Comparison of ENCODE assay signal across 9 cellular contexts in genomic region chr10:79178614-79179403, GRCh38.
DNase-seq lines count a peak whose midpoint lies in the region; ATAC-seq and TF ChIP-seq lines count a peak whose summit lies in the region.
"Had no signal": no experiment of that assay in that cellular context is flagged by ENCODE, and none has a peak within 500 bp of the region (broad histone marks: within the 10 kb centered on the region; RNA-seq: fewer than 3 reads in every experiment).

No MANE protein-coding gene starts in this region.

- H2BK5ac ChIP-seq in trophoblast cell (ENCODE audit: low read depth, low read length, poor library complexity), result no peak overlapping the region

- CTCF ChIA-PET in CD8-positive, alpha-beta T cell (lab: Charles Lee), result interaction anchor here (5.8 kb wide), 1 partner anchor 17 kb away, joined by 32 read pairs; no protein-coding TSS in a partner anchor

- no peak overlapping the region for H4K12ac ChIP-seq in trophoblast cell (ENCODE audit: low read depth, low read length)

- no peak overlapping the region for H3K23ac ChIP-seq in trophoblast cell (ENCODE audit: low read length)

- intact Hi-C loops in CD8-positive, alpha-beta T cell (cut with DNase I, micrococcal nuclease), result no loop called here

- H3K4me3 ChIP-seq in fibroblast of mammary gland (ENCODE audit: control insufficient read depth, low read depth, low read length), result no peak overlapping the region
- H3K4me3 ChIP-seq in trophoblast cell (ENCODE audit: low read depth, low read length), result no peak overlapping the region
- H3K4me3 ChIP-seq in CD8-positive, alpha-beta T cell (ENCODE audit: low read depth, low read length), result no peak overlapping the region

- peaks cover 2% of the 10 kb centered on the region for H3K9me3 ChIP-seq in trophoblast cell (ENCODE audit: insufficient read depth, low read depth, low read length)
- no peaks in the 10 kb centered on the region for H3K9me3 ChIP-seq in CD8-positive, alpha-beta T cell (ENCODE audit: low read length)

- no peaks in the 10 kb centered on the region for H3K27me3 Mint-ChIP-seq in CD8-positive, alpha-beta T cell (ENCODE audit: low read depth)

- H3K79me1 ChIP-seq in trophoblast cell (ENCODE audit: low read length), result peaks cover 11% of the 10 kb centered on the region

- H3K36me3 ChIP-seq in trophoblast cell (ENCODE audit: control insufficient read depth in 1 of 2, insufficient read depth in 2 of 2, low read length in 2 of 2), result peaks cover 53 to 59% of the 10 kb centered on the region in 2 experiments
- no peaks in the 10 kb centered on the region for H3K36me3 ChIP-seq in CD8-positive, alpha-beta T cell (ENCODE audit: insufficient read depth, low read length)

- TF ChIP-seq CTCF in fibroblast of mammary gland (conservative IDR thresholded peaks at IDR 0.05; ENCODE audit: control insufficient read depth, insufficient read depth, low read depth, low read length), result no peak
- TF ChIP-seq CTCF in CD8-positive, alpha-beta T cell (IDR thresholded peaks at IDR 0.05), result no peak

- POLR2A ChIA-PET in CD8-positive, alpha-beta T cell (lab: Charles Lee), result no interaction called here

- H2AK5ac ChIP-seq in trophoblast cell (ENCODE audit: low read length), result no peak overlapping the region

- H3K4me1 Mint-ChIP-seq in CD8-positive, alpha-beta T cell (ENCODE audit: low read depth), result no peaks in the 10 kb centered on the region

- no peak overlapping the region for H4K91ac ChIP-seq in trophoblast cell (ENCODE audit: low read depth, low read length)

- H2BK12ac ChIP-seq in trophoblast cell (ENCODE audit: low read length), result no peak overlapping the region

- H3K36me3 Mint-ChIP-seq in CD8-positive, alpha-beta T cell, result no peaks in the 10 kb centered on the region

- H3K27ac Mint-ChIP-seq in CD8-positive, alpha-beta T cell, result no peak overlapping the region

- no peak for ATAC-seq in esophagus mucosa
- no peak for ATAC-seq in CD8-positive, alpha-beta T cell

- DNase-seq in GDM1 (lab: John Stamatoyannopoulos, UW) (peak; percentile 95), NCI-H446 (lab: John Stamatoyannopoulos, UW) (peak; percentile 66 to 80), fibroblast of mammary gland (ENCODE audit: low read depth) (peak; percentile 88), trophoblast cell (no peak), SW 1271 (lab: John Stamatoyannopoulos, UW) (no peak)
- DNase-seq in NK-92 treated with Interleukin-12 subunit alpha and Interleukin-12 subunit beta, amount 100 ng/mL, for 24 hours (lab: John Stamatoyannopoulos, UW), result no peak
- DNase-seq in CD8-positive, alpha-beta T cell, result no peak

- H3K18ac ChIP-seq in trophoblast cell (ENCODE audit: low read length), result peak overlapping the region; percentile 24

- no peak overlapping the region for H2BK120ac ChIP-seq in trophoblast cell (ENCODE audit: insufficient read depth, low read length, poor library complexity)

- H2AFZ ChIP-seq in trophoblast cell (ENCODE audit: insufficient read depth, low read length, poor library complexity), result no peak overlapping the region

- H3K27ac ChIP-seq in trophoblast cell (ENCODE audit: low read depth, low read length), result no peak overlapping the region
- H3K27ac ChIP-seq in CD8-positive, alpha-beta T cell (ENCODE audit: low read depth, low read length), result no peak overlapping the region
- H3K27ac ChIP-seq: KMS-11 had no signal

- no peaks in the 10 kb centered on the region for H3K27me3 ChIP-seq in trophoblast cell (ENCODE audit: insufficient read depth, low read length)
- H3K27me3 ChIP-seq in CD8-positive, alpha-beta T cell (ENCODE audit: insufficient read depth, low read length), result no peaks in the 10 kb centered on the region

- no peak overlapping the region for H3K4me2 ChIP-seq in trophoblast cell (ENCODE audit: low read length)
- H3K4me2 ChIP-seq: KMS-11 had no signal

- no peak overlapping the region for H4K8ac ChIP-seq in trophoblast cell (ENCODE audit: low read depth, low read length)

- no peak overlapping the region for H3K4ac ChIP-seq in trophoblast cell (ENCODE audit: low read depth, low read length)

- no peak overlapping the region for H3K4me3 Mint-ChIP-seq in CD8-positive, alpha-beta T cell

- no peak overlapping the region for H3K14ac ChIP-seq in trophoblast cell (ENCODE audit: low read length)

- H3K4me1 ChIP-seq in trophoblast cell (ENCODE audit: control insufficient read depth in 1 of 2, insufficient read depth in 2 of 2, low read length in 2 of 2), result peaks cover 44 to 66% of the 10 kb centered on the region in 2 experiments
- no peaks in the 10 kb centered on the region for H3K4me1 ChIP-seq in CD8-positive, alpha-beta T cell (ENCODE audit: insufficient read depth, low read length)

- WGBS in trophoblast cell (ENCODE audit: extremely low coverage, insufficient coverage, insufficient read length), result no CpG with 5 or more reads among the region's 9 CpGs

- no peaks in the 10 kb centered on the region for H3K9me3 Mint-ChIP-seq in CD8-positive, alpha-beta T cell

- H3K9ac ChIP-seq in trophoblast cell (ENCODE audit: low read length), result no peak overlapping the region
- H3K9ac ChIP-seq: KMS-11 had no signal

- peaks cover 2% of the 10 kb centered on the region for H3K79me2 ChIP-seq in trophoblast cell (ENCODE audit: control insufficient read depth, insufficient read depth, low read length, poor library complexity)

Comparison
In these comparisons a context has a peak if more than half of its experiments do, and no peak if none do; other contexts are left out.
1. DNase-seq: peak in GDM1 (single experiment), NCI-H446 (2 of 2) and fibroblast of mammary gland (single experiment); none in trophoblast cell (0 of 2), NK-92 treated with Interleukin-12 subunit alpha and Interleukin-12 subunit beta, amount 100 ng/mL, for 24 hours (single experiment), CD8-positive, alpha-beta T cell (0 of 7) and SW 1271 (0 of 2).